Comparison of ENCODE assay signal across 1 cellular context in genomic region chr11:131883332-131883731, GRCh38.
TF ChIP-seq lines count a peak whose summit lies in the region.

No MANE protein-coding gene starts in this region.

TF ChIP-seq in WTC11, 78 proteins besides CTCF, POLR2A, EP300 and RAD21 (continued from another document):
- TF ChIP-seq FOXP4 (CRISPR knock-in tag; IDR thresholded peaks at IDR 0.05), result no peak
- no peak for TF ChIP-seq ZNF317 (CRISPR knock-in tag; IDR thresholded peaks at IDR 0.05; ENCODE audit: borderline replicate concordance, low read depth)
- TF ChIP-seq, protein P1, sequence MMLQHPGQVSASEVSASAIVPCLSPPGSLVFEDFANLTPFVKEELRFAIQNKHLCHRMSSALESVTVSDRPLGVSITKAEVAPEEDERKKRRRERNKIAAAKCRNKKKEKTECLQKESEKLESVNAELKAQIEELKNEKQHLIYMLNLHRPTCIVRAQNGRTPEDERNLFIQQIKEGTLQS (CRISPR knock-in tag; conservative IDR thresholded peaks at IDR 0.05), result no peak
- TF ChIP-seq SMAD4 (CRISPR knock-in tag; IDR thresholded peaks at IDR 0.05), result no peak
- TF ChIP-seq, protein P2, sequence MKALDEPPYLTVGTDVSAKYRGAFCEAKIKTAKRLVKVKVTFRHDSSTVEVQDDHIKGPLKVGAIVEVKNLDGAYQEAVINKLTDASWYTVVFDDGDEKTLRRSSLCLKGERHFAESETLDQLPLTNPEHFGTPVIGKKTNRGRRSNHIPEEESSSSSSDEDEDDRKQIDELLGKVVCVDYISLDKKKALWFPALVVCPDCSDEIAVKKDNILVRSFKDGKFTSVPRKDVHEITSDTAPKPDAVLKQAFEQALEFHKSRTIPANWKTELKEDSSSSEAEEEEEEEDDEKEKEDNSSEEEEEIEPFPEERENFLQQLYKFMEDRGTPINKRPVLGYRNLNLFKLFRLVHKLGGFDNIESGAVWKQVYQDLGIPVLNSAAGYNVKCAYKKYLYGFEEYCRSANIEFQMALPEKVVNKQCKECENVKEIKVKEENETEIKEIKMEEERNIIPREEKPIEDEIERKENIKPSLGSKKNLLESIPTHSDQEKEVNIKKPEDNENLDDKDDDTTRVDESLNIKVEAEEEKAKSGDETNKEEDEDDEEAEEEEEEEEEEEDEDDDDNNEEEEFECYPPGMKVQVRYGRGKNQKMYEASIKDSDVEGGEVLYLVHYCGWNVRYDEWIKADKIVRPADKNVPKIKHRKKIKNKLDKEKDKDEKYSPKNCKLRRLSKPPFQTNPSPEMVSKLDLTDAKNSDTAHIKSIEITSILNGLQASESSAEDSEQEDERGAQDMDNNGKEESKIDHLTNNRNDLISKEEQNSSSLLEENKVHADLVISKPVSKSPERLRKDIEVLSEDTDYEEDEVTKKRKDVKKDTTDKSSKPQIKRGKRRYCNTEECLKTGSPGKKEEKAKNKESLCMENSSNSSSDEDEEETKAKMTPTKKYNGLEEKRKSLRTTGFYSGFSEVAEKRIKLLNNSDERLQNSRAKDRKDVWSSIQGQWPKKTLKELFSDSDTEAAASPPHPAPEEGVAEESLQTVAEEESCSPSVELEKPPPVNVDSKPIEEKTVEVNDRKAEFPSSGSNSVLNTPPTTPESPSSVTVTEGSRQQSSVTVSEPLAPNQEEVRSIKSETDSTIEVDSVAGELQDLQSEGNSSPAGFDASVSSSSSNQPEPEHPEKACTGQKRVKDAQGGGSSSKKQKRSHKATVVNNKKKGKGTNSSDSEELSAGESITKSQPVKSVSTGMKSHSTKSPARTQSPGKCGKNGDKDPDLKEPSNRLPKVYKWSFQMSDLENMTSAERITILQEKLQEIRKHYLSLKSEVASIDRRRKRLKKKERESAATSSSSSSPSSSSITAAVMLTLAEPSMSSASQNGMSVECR (CRISPR knock-in tag; IDR thresholded peaks at IDR 0.05; ENCODE audit: borderline replicate concordance), result no peak
- TF ChIP-seq, protein P3, sequence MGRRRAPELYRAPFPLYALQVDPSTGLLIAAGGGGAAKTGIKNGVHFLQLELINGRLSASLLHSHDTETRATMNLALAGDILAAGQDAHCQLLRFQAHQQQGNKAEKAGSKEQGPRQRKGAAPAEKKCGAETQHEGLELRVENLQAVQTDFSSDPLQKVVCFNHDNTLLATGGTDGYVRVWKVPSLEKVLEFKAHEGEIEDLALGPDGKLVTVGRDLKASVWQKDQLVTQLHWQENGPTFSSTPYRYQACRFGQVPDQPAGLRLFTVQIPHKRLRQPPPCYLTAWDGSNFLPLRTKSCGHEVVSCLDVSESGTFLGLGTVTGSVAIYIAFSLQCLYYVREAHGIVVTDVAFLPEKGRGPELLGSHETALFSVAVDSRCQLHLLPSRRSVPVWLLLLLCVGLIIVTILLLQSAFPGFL (CRISPR knock-in tag; IDR thresholded peaks at IDR 0.05; ENCODE audit: borderline replicate concordance), result no peak
- TF ChIP-seq IRF1 (CRISPR knock-in tag; IDR thresholded peaks at IDR 0.05), result no peak
